Comparison of ENCODE assay signal across 20 cellular contexts in genomic region chr3:12229896-12230295, GRCh38. TPM values are rescaled to one million over a fixed set of nuclear protein-coding genes. Genes with fewer than 3 reads are reported as not detected.
DNase-seq lines count a peak whose midpoint lies in the region; ATAC-seq, FAIRE-seq and TF ChIP-seq lines count a peak whose summit lies in the region.
"Had no signal": no experiment of that assay in that cellular context is flagged by ENCODE, and none has a peak within 500 bp of the region (broad histone marks: within the 10 kb centered on the region; RNA-seq: fewer than 3 reads in every experiment).

No MANE protein-coding gene starts in this region.

- H3K27ac ChIP-seq in lung (ENCODE audit: low read depth in 1 of 2, low read length in 1 of 2): peak overlapping the region in 1 of 2 donors; percentile 82
- peak overlapping the region; percentile 66 for H3K27ac ChIP-seq in urinary bladder (ENCODE audit: low read depth)
- no peak overlapping the region for H3K27ac ChIP-seq in right atrium auricular region
- H3K27ac ChIP-seq: BLaER1, dorsolateral prefrontal cortex, testis had no signal

- ATAC-seq in lung (ENCODE audit: insufficient read depth, low FRiP score): peak; percentile 73

- FAIRE-seq in bronchial epithelial cell (lab: Jason Lieb, UNC): peak; percentile 98

- H3K36me3 ChIP-seq in bronchial epithelial cell (ENCODE audit: control insufficient read depth, insufficient read depth, low read length) (no peaks in the 10 kb centered on the region), lung (ENCODE audit: control insufficient read depth in 2 of 2, insufficient read depth in 2 of 2, low read length in 2 of 2) (no peaks in the 10 kb centered on the region), urinary bladder (ENCODE audit: insufficient read depth) (no peaks in the 10 kb centered on the region), right atrium auricular region (no peaks in the 10 kb centered on the region)
- H3K36me3 ChIP-seq: BLaER1 had no signal

- H3K27me3 ChIP-seq in bronchial epithelial cell (ENCODE audit: control insufficient read depth, insufficient read depth, low read length) (no peaks in the 10 kb centered on the region), lung (ENCODE audit: control insufficient read depth, insufficient read depth) (no peaks in the 10 kb centered on the region), right atrium auricular region (no peaks in the 10 kb centered on the region)
- H3K27me3 ChIP-seq: BLaER1, testis had no signal

- DNase-seq in NCI-H748 (lab: John Stamatoyannopoulos, UW; ENCODE audit: unreplicated experiment): peak; percentile 14
- no peak for DNase-seq in NCI-H748 treated with DMSO at 0.1 percent for 48 hours (lab: John Stamatoyannopoulos, UW)
- DNase-seq in bronchial epithelial cell (ENCODE audit: low read depth): peak; percentile 90
- peak; percentile 82 for DNase-seq in lung (ENCODE audit: low spot score)
- DNase-seq in right atrium auricular region (ENCODE audit: low spot score): no peak
- no peak for DNase-seq in NCI-H446 treated with DMSO at 0.1 percent for 48 hours (lab: John Stamatoyannopoulos, UW)
- DNase-seq in NCI-H2171 (lab: John Stamatoyannopoulos, UW): no peak
- DNase-seq: activated CD4-positive, alpha-beta T cell treated with anti-CD3 and anti-CD28 coated beads, Interleukin-2, amount 50 U/mL, for 4 hours; activated naive CD4-positive, alpha-beta T cell treated with anti-CD3 and anti-CD28 coated beads, Interleukin-2, amount 50 U/mL, for 16 hours; activated T-cell treated with anti-CD3 and anti-CD28 coated beads, Interleukin-2, amount 50 U/mL, for 1 hour; DMS79 treated with DMSO at 0.1 percent for 48 hours; dorsolateral prefrontal cortex; hypothalamus; IMR-90; kidney glomerular epithelial cell; NCI-H2227 treated with DMSO at 0.1 percent for 48 hours; stimulated activated CD4-positive, alpha-beta T cell treated with anti-CD3 and anti-CD28 coated beads, Interleukin-4, amount 100 ng/mL, for 4 hours; testis had no signal

- H3K9me3 ChIP-seq in lung (ENCODE audit: control insufficient read depth in 2 of 2, insufficient read depth in 1 of 2, low read length in 1 of 2) (peaks cover 0 to 2% of the 10 kb centered on the region in 2 donors), right atrium auricular region (no peaks in the 10 kb centered on the region)
- H3K9me3 ChIP-seq: BLaER1, testis had no signal

- WGBS in lung, 2 donors: 70 to 84% methylated on average over 9 of the region's 9 CpGs
- WGBS in urinary bladder: 79% methylated on average over 9 of the region's 9 CpGs

- TF ChIP-seq CTCF in bronchial epithelial cell (IDR thresholded peaks at IDR 0.05; ENCODE audit: insufficient read depth, low read length, severe bottlenecking): no peak
- TF ChIP-seq CTCF in lung (IDR thresholded peaks at IDR 0.05; ENCODE audit: control extremely low read depth, extremely low read depth): no peak
- no peak for TF ChIP-seq CTCF in right atrium auricular region (IDR thresholded peaks at IDR 0.05)

- H3K4me3 ChIP-seq in bronchial epithelial cell (ENCODE audit: low read depth, low read length) (no peak overlapping the region), lung (no peak overlapping the region), urinary bladder (ENCODE audit: low read depth, low read length) (no peak overlapping the region), right atrium auricular region (no peak overlapping the region)
- H3K4me3 ChIP-seq: BLaER1, dorsolateral prefrontal cortex, testis had no signal

- H3K4me1 ChIP-seq in lung (ENCODE audit: control insufficient read depth in 2 of 2, insufficient read depth in 2 of 2, low read length in 2 of 2): peaks cover 0 to 2% of the 10 kb centered on the region in 2 donors
- no peaks in the 10 kb centered on the region for H3K4me1 ChIP-seq in urinary bladder (ENCODE audit: insufficient read depth)
- no peaks in the 10 kb centered on the region for H3K4me1 ChIP-seq in right atrium auricular region
- H3K4me1 ChIP-seq: BLaER1, testis had no signal

RNA-seq across cellular contexts. Expression of gene PPARG, which starts 59.0 kb away (rescaled TPM):
- 12.7 and 14.5 TPM in 2 replicates for total RNA-seq in bronchial epithelial cell
- 10 to 100 TPM in 1 of 2 donors, 1 to 10 TPM in 1; 8.3 to 41.4 TPM for total RNA-seq in lung
- polyA plus RNA-seq in lung: 10 to 100 TPM; 21.4 to 31.1 TPM
- 62.9 TPM for total RNA-seq in urinary bladder
- polyA plus RNA-seq in urinary bladder: 18.6 TPM
- total RNA-seq in right atrium auricular region: 10 to 100 TPM; 12.3 to 17.9 TPM

Comparison
In these comparisons a context has a peak if more than half of its experiments do, and no peak if none do; other contexts are left out.
1. DNase-seq: peak in NCI-H748 (single experiment), bronchial epithelial cell (single experiment) and lung (single experiment); none in NCI-H748 treated with DMSO at 0.1 percent for 48 hours (single experiment), right atrium auricular region (single experiment), NCI-H446 treated with DMSO at 0.1 percent for 48 hours (single experiment) and NCI-H2171 (single experiment).